Comparison of ENCODE assay signal across 25 cellular contexts in the genomic region with DNA sequence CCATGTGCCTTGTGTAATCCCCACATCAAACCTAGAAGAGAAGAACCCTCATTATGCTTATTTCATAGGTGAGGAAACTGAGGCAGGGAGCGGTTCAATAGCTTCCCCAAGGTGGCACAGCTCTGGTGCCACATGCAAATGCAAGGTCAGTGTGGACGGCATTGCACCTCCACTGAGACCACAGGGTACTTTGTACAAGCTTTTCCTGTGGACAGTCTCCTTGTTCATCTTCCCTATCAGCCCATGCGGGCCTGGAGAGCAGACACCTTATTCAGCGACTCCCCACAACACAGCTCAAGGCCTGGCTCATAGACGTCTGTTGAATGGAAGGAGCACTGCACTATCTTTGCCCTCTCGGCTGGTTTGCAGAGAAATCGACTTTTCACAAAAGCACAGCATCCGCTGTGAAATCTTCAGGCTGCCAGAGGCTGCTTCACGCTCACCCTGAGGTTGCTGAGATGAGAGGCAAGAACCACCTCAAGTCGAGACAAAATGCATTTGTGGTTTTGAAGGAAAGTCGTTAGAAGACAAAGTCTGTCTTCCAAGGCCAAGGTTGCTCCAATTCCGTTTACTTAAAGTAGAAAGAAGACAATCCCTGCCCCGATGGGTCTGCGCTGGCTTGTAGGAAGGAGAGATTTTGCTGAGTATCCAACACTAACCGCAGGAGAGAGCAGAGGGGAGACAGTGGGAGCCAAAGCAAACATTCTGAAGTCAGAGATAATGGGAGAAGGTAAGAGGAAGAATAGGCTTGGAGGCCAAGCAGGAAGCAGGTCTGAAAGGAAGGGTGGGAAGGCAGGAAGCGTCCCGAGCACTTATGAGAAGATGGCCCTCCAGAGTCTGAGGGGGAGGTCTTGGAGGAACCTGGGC. TPM values are rescaled to one million over a fixed set of nuclear protein-coding genes. Genes with fewer than 3 reads are reported as not detected.
DNase-seq lines count a peak whose midpoint lies in the region; ATAC-seq, FAIRE-seq and TF ChIP-seq lines count a peak whose summit lies in the region.
"Had no signal": no experiment of that assay in that cellular context is flagged by ENCODE, and none has a peak within 500 bp of the region (broad histone marks: within the 10 kb centered on the region; RNA-seq: fewer than 3 reads in every experiment).

No MANE protein-coding gene starts in this region.

- no peaks in the 10 kb centered on the region; a peak in 1 of 7 replicates for H3K4me1 ChIP-seq in H1 (replicated peaks in 1 of 4; ENCODE audit: control insufficient read depth in 3 of 4, insufficient read depth in 4 of 4, low read length in 3 of 4)

- TF ChIP-seq CTCF in H1 (IDR thresholded peaks at IDR 0.05; ENCODE audit: control extremely low read depth in 1 of 3, insufficient read depth in 1 of 3, low read depth in 1 of 3, low read length in 3 of 3) (no peak), progenitor cell of endocrine pancreas (IDR thresholded peaks at IDR 0.05; ENCODE audit: unreplicated experiment) (no peak)

- no peak for TF ChIP-seq EP300 in H1 (IDR thresholded peaks at IDR 0.05; ENCODE audit: borderline replicate concordance in 1 of 2, low read depth in 2 of 2, low read length in 2 of 2)

- H2BK20ac ChIP-seq in H1 (ENCODE audit: low read length): no peak overlapping the region

- TF ChIP-seq POLR2A in H1 (IDR thresholded peaks at IDR 0.05; ENCODE audit: control extremely low read depth in 1 of 2, low read depth in 2 of 2, low read length in 2 of 2): no peak

- 0 out of 2 replicates have a peak overlapping the region, but pooled peaks have one; percentile 38 for H2AFZ ChIP-seq in H1 (ENCODE audit: low read length)
- H2AFZ ChIP-seq: hepatocyte, neural progenitor cell had no signal

- H3K9ac ChIP-seq in H1 (replicated peaks in 1 of 4; ENCODE audit: extremely low read depth in 1 of 4, low read depth in 3 of 4, low read length in 3 of 4): no peak overlapping the region
- H3K9ac ChIP-seq: neural progenitor cell, SK-N-SH had no signal

- H4K8ac ChIP-seq in H1 (ENCODE audit: extremely low read depth, insufficient read depth, low read length): no peak overlapping the region

- H3K56ac ChIP-seq in H1 (replicated peaks; ENCODE audit: insufficient read length, low read depth, low read length): no peak overlapping the region

- H3K4me3 ChIP-seq in H1 (ENCODE audit: extremely low read depth in 1 of 4, insufficient read depth in 2 of 4, low read depth in 3 of 4, low read length in 4 of 4): no peak overlapping the region
- H3K4me3 ChIP-seq: hepatocyte, neural progenitor cell had no signal

- H3K27ac ChIP-seq in H1 (ENCODE audit: low read depth, low read length): no peak overlapping the region
- H3K27ac ChIP-seq: hepatocyte, neural progenitor cell had no signal

- H3K4ac ChIP-seq in H1 (replicated peaks; ENCODE audit: insufficient read length, low read depth, low read length): no peak overlapping the region

- DNase-seq in activated T-cell treated with anti-CD3 and anti-CD28 coated beads, Interleukin-2, amount 50 U/mL, for 4 hours: no peak
- DNase-seq in activated T-cell treated with anti-CD3 and anti-CD28 coated beads, Interleukin-2, amount 50 U/mL, for 1 hour: no peak
- DNase-seq in OCI-M2 (lab: John Stamatoyannopoulos, UW; ENCODE audit: unreplicated experiment) (peak; percentile 6), H1 (ENCODE audit: low read depth in 1 of 2, low spot score in 2 of 2) (no peak), progenitor cell of endocrine pancreas (ENCODE audit: low spot score, unreplicated experiment) (no peak), NCI-H526 (lab: John Stamatoyannopoulos, UW) (no peak)
- no peak for DNase-seq in stimulated activated CD4-positive, alpha-beta T cell treated with anti-CD3 and anti-CD28 coated beads, Interleukin-4, amount 100 ng/mL, for 1 hour
- DNase-seq in stimulated activated CD4-positive, alpha-beta T cell treated with anti-CD3 and anti-CD28 coated beads, Interleukin-12 subunit alpha, Interleukin-12 subunit beta, amount 100 ng/mL, for 4 hours: no peak
- DNase-seq: ACHN; activated CD4-positive, alpha-beta T cell treated with anti-CD3 and anti-CD28 coated beads, Interleukin-2, amount 50 U/mL, for 4 hours; CD4-positive, alpha-beta memory T cell; DMS79 treated with DMSO at 0.1 percent for 48 hours; HFFc6; NCI-H146; NCI-H2227 treated with DMSO at 0.1 percent for 48 hours; SK-N-SH had no signal

- 90% methylated on average over 17 of the region's 17 CpGs; no CpG with 5 or more reads in 1 of the 2 experiments for WGBS in H1 (ENCODE audit: extremely low coverage in 1 of 2, insufficient coverage in 1 of 2, insufficient read length in 1 of 2, insufficient replicate concordance in 2 of 2, low coverage in 1 of 2, low lambda C conversion rate in 2 of 2, missing lambda C conversion rate in 1 of 2), 2 experiments

- H4K20me1 ChIP-seq in H1 (replicated peaks in 1 of 2; ENCODE audit: control insufficient read depth in 1 of 2, insufficient read depth in 2 of 2, low read length in 2 of 2): no peaks in the 10 kb centered on the region

- no peaks in the 10 kb centered on the region for H3K36me3 ChIP-seq in H1 (ENCODE audit: control insufficient read depth in 2 of 4, insufficient read depth in 4 of 4, low read length in 3 of 4)
- H3K36me3 ChIP-seq: neural progenitor cell had no signal

- H2BK5ac ChIP-seq in H1 (ENCODE audit: low read depth, low read length): peak overlapping the region; percentile 63; the same call in 1 of the 2 replicates

- no peak overlapping the region for H2BK15ac ChIP-seq in H1 (ENCODE audit: low read length)

- ATAC-seq in activated T-cell treated with anti-CD3 and anti-CD28 coated beads, Interleukin-2, amount 50 U/mL, for 4 hours: no peak
- ATAC-seq: Panc1 had no signal

- no peak overlapping the region for H2BK120ac ChIP-seq in H1 (replicated peaks; ENCODE audit: low read depth, low read length)

- CTCF ChIA-PET in H1 (lab: Charles Lee; ENCODE audit: partially characterized antibody): interaction anchor here (1.4 to 2.4 kb wide), 2 partner anchors 32 to 47 kb away, joined by 4 to 6 read pairs; no protein-coding TSS in a partner anchor

- no peak overlapping the region for H2BK12ac ChIP-seq in H1 (ENCODE audit: low read depth, low read length)

- H3K27me3 ChIP-seq in H1 (replicated peaks in 1 of 4; ENCODE audit: control insufficient read depth in 3 of 4, extremely low read depth in 1 of 4, insufficient read depth in 3 of 4, low read length in 3 of 4): no peaks in the 10 kb centered on the region
- H3K27me3 ChIP-seq: hepatocyte, neural progenitor cell had no signal

- H3K27ac Mint-ChIP-seq in progenitor cell of endocrine pancreas: peak overlapping the region; percentile 37
- H3K27ac Mint-ChIP-seq: HFFc6 had no signal

- no peaks in the 10 kb centered on the region for H3K9me3 ChIP-seq in H1 (ENCODE audit: insufficient read depth in 2 of 2, low read depth in 1 of 2, low read length in 1 of 2)
- H3K9me3 ChIP-seq: SK-N-SH had no signal

- no peak overlapping the region for H3K4me2 ChIP-seq in H1 (ENCODE audit: insufficient read depth in 1 of 2, low read depth in 2 of 2, low read length in 2 of 2)
- H3K4me2 ChIP-seq: hepatocyte, neural progenitor cell, SK-N-SH had no signal

- no peaks in the 10 kb centered on the region for H3K79me2 ChIP-seq in H1 (ENCODE audit: control insufficient read depth in 1 of 2, insufficient read depth in 2 of 2, low read length in 2 of 2)
- H3K79me2 ChIP-seq: hepatocyte had no signal

- no peaks in the 10 kb centered on the region for H3K27me3 Mint-ChIP-seq in activated T-cell treated with anti-CD3 and anti-CD28 coated beads, Interleukin-2, amount 50 U/mL, for 4 hours (ENCODE audit: low read depth)
- peaks cover 22% of the 10 kb centered on the region for H3K27me3 Mint-ChIP-seq in progenitor cell of endocrine pancreas

- no peak overlapping the region; the same call in 1 of the 2 replicates for H3K18ac ChIP-seq in H1 (ENCODE audit: extremely low read depth, low read length)

- H4K5ac ChIP-seq in H1 (ENCODE audit: insufficient read length, low read depth, low read length): no peak overlapping the region

- peaks cover 36% of the 10 kb centered on the region for H3K4me1 Mint-ChIP-seq in activated T-cell treated with anti-CD3 and anti-CD28 coated beads, Interleukin-2, amount 50 U/mL, for 4 hours (ENCODE audit: low read depth)
- H3K4me1 Mint-ChIP-seq in progenitor cell of endocrine pancreas (ENCODE audit: low read depth): peaks cover 12% of the 10 kb centered on the region

- H3K4me3 Mint-ChIP-seq in activated T-cell treated with anti-CD3 and anti-CD28 coated beads, Interleukin-2, amount 50 U/mL, for 4 hours: peak overlapping the region; percentile 52
- H3K4me3 Mint-ChIP-seq in progenitor cell of endocrine pancreas (ENCODE audit: low read depth): no peak overlapping the region
- H3K4me3 Mint-ChIP-seq: HFFc6, neural progenitor cell had no signal

- POLR2A ChIA-PET in H1 (lab: Charles Lee; ENCODE audit: partially characterized antibody): interaction anchor here (0.6 to 1.3 kb wide), 2 partner anchors 25 to 37 kb away, joined by 3 read pairs; no protein-coding TSS in a partner anchor

- H2AK5ac ChIP-seq in H1 (ENCODE audit: low read depth, low read length): no peak overlapping the region

- no peak for TF ChIP-seq RAD21 in H1 (IDR thresholded peaks at IDR 0.05 in 1 of 2, conservative IDR thresholded peaks at IDR 0.05 in 1 of 2; ENCODE audit: low read depth in 2 of 2, low read length in 2 of 2)

- no peak overlapping the region for H3K14ac ChIP-seq in H1 (ENCODE audit: insufficient read length)

- FAIRE-seq in H1 (lab: Jason Lieb, UNC): no peak
- FAIRE-seq: astrocyte, endometrium, TTC549 had no signal

- no peak overlapping the region for H4K91ac ChIP-seq in H1 (replicated peaks; ENCODE audit: insufficient read length, low read length)

- no peaks in the 10 kb centered on the region for H3K79me1 ChIP-seq in H1 (ENCODE audit: low read depth, low read length)

- H3K9me3 Mint-ChIP-seq in activated T-cell treated with anti-CD3 and anti-CD28 coated beads, Interleukin-2, amount 50 U/mL, for 4 hours: no peaks in the 10 kb centered on the region
- no peaks in the 10 kb centered on the region for H3K9me3 Mint-ChIP-seq in progenitor cell of endocrine pancreas (ENCODE audit: low read depth)
- H3K9me3 Mint-ChIP-seq: HFFc6, neural progenitor cell had no signal

- H3K23me2 ChIP-seq in H1 (ENCODE audit: low read depth, low read length): no peaks in the 10 kb centered on the region; the same call in 1 of the 2 replicates

- no peaks in the 10 kb centered on the region for H3K36me3 Mint-ChIP-seq in activated T-cell treated with anti-CD3 and anti-CD28 coated beads, Interleukin-2, amount 50 U/mL, for 4 hours (ENCODE audit: insufficient read depth)
- no peaks in the 10 kb centered on the region for H3K36me3 Mint-ChIP-seq in progenitor cell of endocrine pancreas (ENCODE audit: insufficient read depth)
- H3K36me3 Mint-ChIP-seq: CD4-positive, alpha-beta memory T cell; neural progenitor cell had no signal

- no peak overlapping the region for H3K23ac ChIP-seq in H1 (ENCODE audit: insufficient read length)

RNA-seq across cellular contexts. Expression of a gene that starts 34.2 kb away (rescaled TPM):
- 10 to 100 TPM; 26.7 to 36.7 (median 35.1) TPM for total RNA-seq in activated T-cell treated with anti-CD3 and anti-CD28 coated beads, Interleukin-2, amount 50 U/mL, for 4 hours
- total RNA-seq in H1 (2021; fragmentation: NEBNext Ultra II Directional; extraction: Animal tissue kit (Norgen Biotek cat#: 25700)): 105 and 106 TPM in 2 replicates
- 16.8 and 29.7 TPM in 2 replicates for polyA plus RNA-seq in H1 (2011; rRNA removed)
- polyA plus RNA-seq in H1 (2011; cell fraction: cytosol; rRNA removed): 53.3 TPM
- polyA plus RNA-seq in H1 (2011; cell fraction: nucleus; rRNA removed): 63.8 TPM
- 83.7 to 103 TPM (median 93.9 TPM) in 4 replicates for polyA plus RNA-seq in H1 (2012, experiment 1 of 2)
- polyA plus RNA-seq in H1 (2012, experiment 2 of 2): 5.3 TPM
- 68.8 TPM for polyA plus RNA-seq in H1 (2013, experiment 1 of 2)
- polyA plus RNA-seq in H1 (2013, experiment 2 of 2): 67.2 TPM
- 64.0 and 69.4 TPM in 2 replicates for polyA minus RNA-seq in H1 (2011; rRNA and poly(A)+ RNA removed)
- polyA minus RNA-seq in H1 (2011; cell fraction: cytosol; rRNA and poly(A)+ RNA removed): 61.0 TPM
- polyA minus RNA-seq in H1 (2011; cell fraction: nucleus; rRNA and poly(A)+ RNA removed): 88.7 TPM
- 87.3 and 101 TPM in 2 replicates for total RNA-seq in progenitor cell of endocrine pancreas

RNA-seq across cellular contexts. Expression of a gene that starts 53.4 kb away (rescaled TPM):
- under 1 TPM in 1 of 3 donors, not detected in 2; 0.03 TPM for total RNA-seq in activated T-cell treated with anti-CD3 and anti-CD28 coated beads, Interleukin-2, amount 50 U/mL, for 4 hours
- 8.4 and 10.3 TPM in 2 replicates for total RNA-seq in H1 (2021; fragmentation: NEBNext Ultra II Directional; extraction: Animal tissue kit (Norgen Biotek cat#: 25700))
- 4.0 and 6.9 TPM in 2 replicates for polyA plus RNA-seq in H1 (2011; rRNA removed)
- polyA plus RNA-seq in H1 (2011; cell fraction: cytosol; rRNA removed): 4.8 TPM
- 21.4 TPM for polyA plus RNA-seq in H1 (2011; cell fraction: nucleus; rRNA removed)
- 5.1 to 11.2 TPM (median 9.5 TPM) in 4 replicates for polyA plus RNA-seq in H1 (2012, experiment 1 of 2)
- polyA plus RNA-seq in H1 (2012, experiment 2 of 2): 6.3 TPM
- polyA plus RNA-seq in H1 (2013, experiment 1 of 2): 3.3 TPM
- polyA plus RNA-seq in H1 (2013, experiment 2 of 2): 3.0 TPM
- polyA minus RNA-seq in H1 (2011; rRNA and poly(A)+ RNA removed): 8.8 and 10.1 TPM in 2 replicates
- polyA minus RNA-seq in H1 (2011; cell fraction: cytosol; rRNA and poly(A)+ RNA removed): 17.2 TPM
- 19.0 TPM for polyA minus RNA-seq in H1 (2011; cell fraction: nucleus; rRNA and poly(A)+ RNA removed)
- total RNA-seq in progenitor cell of endocrine pancreas: 7.1 and 8.4 TPM in 2 replicates
- total RNA-seq: CD4-positive, alpha-beta memory T cell; fibroblast of villous mesenchyme; HFFc6; HT1080; mesenteric fat pad had no signal
- polyA plus RNA-seq: CD4-positive, alpha-beta memory T cell; SK-N-SH had no signal
